26 cellular contexts compared by ENCODE assay signal in genomic region chr1:171158089-171158488, GRCh38. TPM values are rescaled to one million over a fixed set of nuclear protein-coding genes. Genes with fewer than 3 reads are reported as not detected.
"Had no signal": no experiment of that assay in that cellular context is flagged by ENCODE, and none has a peak within 500 bp of the region (broad histone marks: within the 10 kb centered on the region; RNA-seq: fewer than 3 reads in every experiment).

No MANE protein-coding gene starts in this region.

- H3K4me2 ChIP-seq: smooth muscle cell had no signal

- H3K36me3 ChIP-seq: cardiac muscle cell, gastrocnemius medialis, ovary, prostate gland, suprapubic skin, tibial artery had no signal

- H3K27ac ChIP-seq: cardiac muscle cell, gastrocnemius medialis, ovary, prostate gland, suprapubic skin, tibial artery, VCaP had no signal

- ATAC-seq: activated T-cell treated with anti-CD3 and anti-CD28 coated beads, Interleukin-2, amount 50 U/mL, for 72 hours; effector memory CD8-positive, alpha-beta T cell; gastrocnemius medialis; left lobe of liver had no signal

- H3K4me3 ChIP-seq: cardiac muscle cell, gastrocnemius medialis, lung, ovary, prostate gland, smooth muscle cell, suprapubic skin, tibial artery had no signal

- H3K4me1 ChIP-seq: gastrocnemius medialis, prostate gland, suprapubic skin had no signal

- H3K27me3 ChIP-seq: cardiac muscle cell, gastrocnemius medialis, ovary, suprapubic skin, tibial artery had no signal

- H3K9me3 ChIP-seq: gastrocnemius medialis, ovary, prostate gland, suprapubic skin, tibial artery had no signal

- DNase-seq: activated CD4-positive, alpha-beta T cell treated with anti-CD3 and anti-CD28 coated beads for 4 hours; activated CD4-positive, alpha-beta T cell treated with anti-CD3 and anti-CD28 coated beads, Interleukin-2, amount 50 U/mL, for 4 hours; activated naive CD4-positive, alpha-beta T cell treated with Interleukin-2 at 50 U/mL for 16 hours; activated T-cell treated with anti-CD3 and anti-CD28 coated beads for 4 hours; activated T-cell treated with anti-CD3 and anti-CD28 coated beads, Interleukin-2, amount 50 U/mL, for 72 hours; aorta; cortex of kidney; effector memory CD8-positive, alpha-beta T cell; erythroblast; gastrocnemius medialis; glutamatergic neuron; nephron progenitor cell; ovary; stimulated activated CD4-positive, alpha-beta T cell treated with anti-CD3 and anti-CD28 coated beads, Interleukin-15, amount 100 ng/mL, for 24 hours; stimulated activated CD4-positive, alpha-beta T cell treated with anti-CD3 and anti-CD28 coated beads, Interleukin-2, amount 100 ng/mL, for 24 hours; stimulated activated naive CD4-positive, alpha-beta T cell; tibial artery had no signal

RNA-seq across cellular contexts. Expression of gene FMO2, which starts 27.0 kb away (rescaled TPM):
- total RNA-seq: activated T-cell treated with anti-CD3 and anti-CD28 coated beads, Interleukin-2, amount 50 U/mL, for 72 hours; cardiac muscle cell; kidney epithelial cell; smooth muscle cell; T-helper 1 cell treated with Interleukin-12 subunit alpha and Interleukin-12 subunit beta and Interleukin-4 antibody, amounts not matched to agents 30 ng/mL and 1 ng/mL, for 36 hours had no signal
- polyA plus RNA-seq: cardiac muscle cell, smooth muscle cell had no signal
